8 cellular contexts compared by ENCODE assay signal in genomic region chr3:44762170-44762677, GRCh38. TPM values are rescaled to one million over a fixed set of nuclear protein-coding genes. Genes with fewer than 3 reads are reported as not detected.
DNase-seq lines count a peak whose midpoint lies in the region; ATAC-seq and TF ChIP-seq lines count a peak whose summit lies in the region.

No MANE protein-coding gene starts in this region.

- H3K79me2 ChIP-seq in fibroblast of lung (ENCODE audit: control insufficient read depth, insufficient read depth, low read length) = peaks cover 44% of the 10 kb centered on the region

- no peaks in the 10 kb centered on the region for H4K20me1 ChIP-seq in fibroblast of lung (ENCODE audit: control insufficient read depth, extremely low read depth, insufficient read depth, low read length)

- H3K9me3 ChIP-seq in SJSA1 (replicated peaks) (peaks cover 2% of the 10 kb centered on the region; the same call in 1 of the 2 replicates), fibroblast of lung (ENCODE audit: control insufficient read depth, insufficient read depth, low read depth, low read length) (no peaks in the 10 kb centered on the region)

- peak overlapping the region; percentile 41 for H3K9ac ChIP-seq in fibroblast of lung (ENCODE audit: insufficient read depth, low read length)

- no peak for TF ChIP-seq CTCF in AG09309 (IDR thresholded peaks at IDR 0.05; ENCODE audit: control insufficient read depth, insufficient read depth, low read depth, low read length, missing control alignments)
- no peak for TF ChIP-seq CTCF in fibroblast of lung (conservative IDR thresholded peaks at IDR 0.05 in 1 of 2, IDR thresholded peaks at IDR 0.05 in 1 of 2; ENCODE audit: low read depth in 1 of 2, low read length in 2 of 2)

- peak overlapping the region; percentile 96 for H2AFZ ChIP-seq in fibroblast of lung (ENCODE audit: low read length)

- H3K4me2 ChIP-seq in fibroblast of lung (ENCODE audit: extremely low read depth, insufficient read depth, low read length) = peak overlapping the region; percentile 90

- ATAC-seq in GM19455 (IDR thresholded peaks at IDR 0.05; ENCODE audit: unreplicated experiment) (peak; percentile 18), HG03571 (IDR thresholded peaks at IDR 0.05; ENCODE audit: unreplicated experiment) (no peak)

- H3K4me1 ChIP-seq in SJSA1 (replicated peaks) (peaks cover 9% of the 10 kb centered on the region; the same call in 1 of the 2 replicates), fibroblast of lung (ENCODE audit: control insufficient read depth, extremely low read depth, insufficient read depth, low read length) (peaks cover 5% of the 10 kb centered on the region)

- H3K36me3 ChIP-seq in SJSA1 = peaks cover 55% of the 10 kb centered on the region
- H3K36me3 ChIP-seq in fibroblast of lung (ENCODE audit: control insufficient read depth, insufficient read depth, low read length) = no peaks in the 10 kb centered on the region

- H3K4me3 ChIP-seq in AG09309 (ENCODE audit: control insufficient read depth, low read depth, low read length) (peak overlapping the region; percentile 70), SJSA1 (peak overlapping the region; percentile 69), fibroblast of lung (replicated peaks in 1 of 4; ENCODE audit: control extremely low read depth in 1 of 4, insufficient read depth in 1 of 4, low read depth in 3 of 4, low read length in 4 of 4) (peak overlapping the region; percentile 71 to 96 (median 86))

- no peaks in the 10 kb centered on the region for H3K27me3 ChIP-seq in SJSA1 (replicated peaks)
- no peaks in the 10 kb centered on the region for H3K27me3 ChIP-seq in fibroblast of lung (ENCODE audit: control insufficient read depth, insufficient read depth, low read length)

- DNase-seq in AG09309 (ENCODE audit: low read depth) (no peak), SJSA1 (ENCODE audit: low read depth in 1 of 2, low spot score in 2 of 2) (no peak), fibroblast of lung (ENCODE audit: low read depth in 2 of 2) (peak in 1 of 2 donors; percentile 14), renal cortical epithelial cell (ENCODE audit: low read depth) (peak; percentile 9), GM19238 (ENCODE audit: insufficient read length, low spot score) (no peak), D341Med (ENCODE audit: low spot score) (no peak)

- peak overlapping the region; percentile 68 for H3K27ac ChIP-seq in SJSA1
- H3K27ac ChIP-seq in fibroblast of lung (ENCODE audit: insufficient read depth, low read length) = peak overlapping the region; percentile 87

RNA-seq across cellular contexts. Expression of gene KIF15, which starts 0.6 kb away (rescaled TPM):
- total RNA-seq in SJSA1 (2014; rRNA removed; shearing (Covaris generic)) = 26.1 and 28.9 TPM in 2 replicates
- total RNA-seq in fibroblast of lung (2.1 and 3.8 TPM in 2 replicates), renal cortical epithelial cell (1.6 and 4.5 TPM in 2 replicates)
- polyA plus RNA-seq in fibroblast of lung = 3.1 and 9.4 TPM in 2 replicates
- polyA plus RNA-seq in fibroblast of lung (2012) = 2.0 and 7.4 TPM in 2 replicates
- polyA minus RNA-seq in fibroblast of lung (ENCODE audit: low replicate concordance) = 0.24 and 2.0 TPM in 2 replicates

RNA-seq across cellular contexts. Expression of gene KIAA1143, which starts 0.8 kb away (rescaled TPM):
- 16.2 and 21.7 TPM in 2 replicates for total RNA-seq in SJSA1 (2014; rRNA removed; shearing (Covaris generic))
- 18.3 and 20.0 TPM in 2 replicates for total RNA-seq in fibroblast of lung
- polyA plus RNA-seq in fibroblast of lung = 16.0 and 18.9 TPM in 2 replicates
- 12.6 and 18.3 TPM in 2 replicates for polyA plus RNA-seq in fibroblast of lung (2012)
- polyA minus RNA-seq in fibroblast of lung (ENCODE audit: low replicate concordance) = 4.4 and 5.6 TPM in 2 replicates
- total RNA-seq in renal cortical epithelial cell = 24.0 and 33.4 TPM in 2 replicates

RNA-seq across cellular contexts. Expression of gene ZNF501, which starts 32.8 kb away (rescaled TPM):
- 0.53 and 4.4 TPM in 2 replicates for total RNA-seq in SJSA1 (2014; rRNA removed; shearing (Covaris generic))
- total RNA-seq in fibroblast of lung = 11.3 and 16.0 TPM in 2 replicates
- polyA plus RNA-seq in fibroblast of lung = 3.2 and 3.7 TPM in 2 replicates
- 2.7 and 3.0 TPM in 2 replicates for polyA plus RNA-seq in fibroblast of lung (2012)
- polyA minus RNA-seq in fibroblast of lung (ENCODE audit: low replicate concordance) = 2.4 TPM in 1 of 2 replicates, not detected in the other
- 1.2 and 5.3 TPM in 2 replicates for total RNA-seq in renal cortical epithelial cell

RNA-seq across cellular contexts. Expression of gene ZNF502, which starts 49.8 kb away (rescaled TPM):
- 0.79 TPM in 1 of 2 replicates, not detected in the other for total RNA-seq in SJSA1 (2014; rRNA removed; shearing (Covaris generic))
- total RNA-seq in fibroblast of lung (5.4 and 6.1 TPM in 2 replicates), renal cortical epithelial cell (6.1 and 7.2 TPM in 2 replicates)
- 3.1 and 4.2 TPM in 2 replicates for polyA plus RNA-seq in fibroblast of lung
- 2.2 and 2.8 TPM in 2 replicates for polyA plus RNA-seq in fibroblast of lung (2012)
- polyA minus RNA-seq in fibroblast of lung (ENCODE audit: low replicate concordance) = 0.56 TPM in 1 of 2 replicates, not detected in the other
